ENCODE assay signal across 13 cellular contexts in genomic region chr5:98975682-98976407, GRCh38. TPM values are rescaled to one million over a fixed set of nuclear protein-coding genes. Genes with fewer than 3 reads are reported as not detected.
DNase-seq lines count a peak whose midpoint lies in the region; ATAC-seq and TF ChIP-seq lines count a peak whose summit lies in the region.
"Had no signal": no experiment of that assay in that cellular context is flagged by ENCODE, and none has a peak within 500 bp of the region (broad histone marks: within the 10 kb centered on the region; RNA-seq: fewer than 3 reads in every experiment).

No MANE protein-coding gene starts in this region.

- no peaks in the 10 kb centered on the region for H3K9me3 Mint-ChIP-seq in CD8-positive, alpha-beta T cell
- no peaks in the 10 kb centered on the region for H3K9me3 Mint-ChIP-seq in activated T-helper 1 cell treated with anti-CD3 and anti-CD28 coated beads, Interleukin-12 subunit alpha, Interleukin-12 subunit beta, Interleukin-2, Interleukin-4 antibody, amounts not matched to agents 30 ng/mL and 10 ng/mL and 1 ng/mL, durations not matched to agents 14 hours and 24 hours and 36 hours
- H3K9me3 Mint-ChIP-seq: dendritic cell treated with granulocyte-macrophage colony-stimulating factor and Interleukin-4, amounts not matched to agents 40 ng/mL and 50 ng/mL, for 4 days had no signal

- no peaks in the 10 kb centered on the region for H3K27me3 Mint-ChIP-seq in CD8-positive, alpha-beta T cell (ENCODE audit: low read depth)
- peaks cover 5% of the 10 kb centered on the region for H3K27me3 Mint-ChIP-seq in activated T-helper 1 cell treated with anti-CD3 and anti-CD28 coated beads, Interleukin-12 subunit alpha, Interleukin-12 subunit beta, Interleukin-2, Interleukin-4 antibody, amounts not matched to agents 30 ng/mL and 10 ng/mL and 1 ng/mL, durations not matched to agents 14 hours and 24 hours and 36 hours (ENCODE audit: insufficient read depth)
- H3K27me3 Mint-ChIP-seq: activated naive CD8-positive, alpha-beta T cell; dendritic cell treated with granulocyte-macrophage colony-stimulating factor and Interleukin-4, amounts not matched to agents 40 ng/mL and 50 ng/mL, for 4 days had no signal

- H3K36me3 ChIP-seq in CD8-positive, alpha-beta T cell (ENCODE audit: insufficient read depth, low read length) = no peaks in the 10 kb centered on the region
- no peaks in the 10 kb centered on the region for H3K36me3 ChIP-seq in transverse colon

- TF ChIP-seq EP300 in transverse colon (IDR thresholded peaks at IDR 0.05; ENCODE audit: low read depth) = no peak

- no peak for DNase-seq in CD8-positive, alpha-beta T cell
- no peak for DNase-seq in transverse colon
- DNase-seq in activated T-helper 1 cell treated with anti-CD3 and anti-CD28 coated beads, Interleukin-12 subunit alpha, Interleukin-12 subunit beta, Interleukin-2, Interleukin-4 antibody, amounts not matched to agents 30 ng/mL and 10 ng/mL and 1 ng/mL, durations not matched to agents 14 hours and 24 hours and 36 hours (ENCODE audit: low spot score) = no peak
- DNase-seq in iPS-NIHi7 (ENCODE audit: extremely low spot score) = no peak
- DNase-seq in SIG-M5 treated with dmso at 0.1 percent for 504 hours (lab: John Stamatoyannopoulos, UW; ENCODE audit: unreplicated experiment) = no peak
- DNase-seq: activated CD4-positive, alpha-beta T cell treated with anti-CD3 and anti-CD28 coated beads for 48 hours; glutamatergic neuron; NCI-H526 treated with DMSO at 0.1 percent for 48 hours had no signal

- H3K27ac ChIP-seq in CD8-positive, alpha-beta T cell (ENCODE audit: low read depth, low read length) = no peak overlapping the region
- H3K27ac ChIP-seq in transverse colon = no peak overlapping the region

- intact Hi-C loops in CD8-positive, alpha-beta T cell (cut with DNase I, micrococcal nuclease) = loop anchor here in 1 of 2 experiments (2.0 kb wide), 1 partner anchor 15 kb away; no protein-coding TSS in a partner anchor
- intact Hi-C loops in transverse colon (cut with DNase I; ENCODE audit: low total_unique reads) = no loop called here
- intact Hi-C loops in activated T-helper 1 cell treated with anti-CD3 and anti-CD28 coated beads, Interleukin-12 subunit alpha, Interleukin-12 subunit beta, Interleukin-2, Interleukin-4 antibody, amounts not matched to agents 30 ng/mL and 10 ng/mL and 1 ng/mL, durations not matched to agents 14 hours and 24 hours and 36 hours (cut with micrococcal nuclease) = no loop called here

- no peaks in the 10 kb centered on the region for H3K36me3 Mint-ChIP-seq in CD8-positive, alpha-beta T cell
- H3K36me3 Mint-ChIP-seq in activated T-helper 1 cell treated with anti-CD3 and anti-CD28 coated beads, Interleukin-12 subunit alpha, Interleukin-12 subunit beta, Interleukin-2, Interleukin-4 antibody, amounts not matched to agents 30 ng/mL and 10 ng/mL and 1 ng/mL, durations not matched to agents 14 hours and 24 hours and 36 hours (ENCODE audit: low read depth) = no peaks in the 10 kb centered on the region
- H3K36me3 Mint-ChIP-seq: activated naive CD8-positive, alpha-beta T cell had no signal

- no peak for TF ChIP-seq CTCF in CD8-positive, alpha-beta T cell (IDR thresholded peaks at IDR 0.05)
- TF ChIP-seq CTCF in transverse colon (IDR thresholded peaks at IDR 0.05) = no peak

- 79 to 80% methylated on average over 1 to 4 of the region's 4 CpGs for whole genome bisulfite sequencing in transverse colon (ENCODE audit: low coverage in 1 of 2), 2 donors

- no peak overlapping the region for H3K4me3 ChIP-seq in CD8-positive, alpha-beta T cell (ENCODE audit: low read depth, low read length)
- no peak overlapping the region for H3K4me3 ChIP-seq in transverse colon

- POLR2A ChIA-PET in CD8-positive, alpha-beta T cell (lab: Charles Lee) = no interaction called here

- H3K27me3 ChIP-seq in CD8-positive, alpha-beta T cell (ENCODE audit: insufficient read depth, low read length) = no peaks in the 10 kb centered on the region
- H3K27me3 ChIP-seq in transverse colon = no peaks in the 10 kb centered on the region

- in situ Hi-C loops in transverse colon (cut with MboI; ENCODE audit: low pct_ligation_motif_present in 1 of 4, low pct_unique_long_range_greater_than_20kb in 1 of 4, low sequenced_read_pairs in 3 of 4) = no loop called here

- peaks cover 18% of the 10 kb centered on the region for H3K4me1 Mint-ChIP-seq in CD8-positive, alpha-beta T cell (ENCODE audit: low read depth)
- peaks cover 6% of the 10 kb centered on the region for H3K4me1 Mint-ChIP-seq in activated T-helper 1 cell treated with anti-CD3 and anti-CD28 coated beads, Interleukin-12 subunit alpha, Interleukin-12 subunit beta, Interleukin-2, Interleukin-4 antibody, amounts not matched to agents 30 ng/mL and 10 ng/mL and 1 ng/mL, durations not matched to agents 14 hours and 24 hours and 36 hours (ENCODE audit: low read depth)

- H3K27ac Mint-ChIP-seq in CD8-positive, alpha-beta T cell = no peak overlapping the region
- H3K27ac Mint-ChIP-seq in activated T-helper 1 cell treated with anti-CD3 and anti-CD28 coated beads, Interleukin-12 subunit alpha, Interleukin-12 subunit beta, Interleukin-2, Interleukin-4 antibody, amounts not matched to agents 30 ng/mL and 10 ng/mL and 1 ng/mL, durations not matched to agents 14 hours and 24 hours and 36 hours = no peak overlapping the region
- H3K27ac Mint-ChIP-seq: activated naive CD8-positive, alpha-beta T cell; dendritic cell treated with granulocyte-macrophage colony-stimulating factor and Interleukin-4, amounts not matched to agents 40 ng/mL and 50 ng/mL, for 4 days had no signal

- no peaks in the 10 kb centered on the region for H3K9me3 ChIP-seq in CD8-positive, alpha-beta T cell (ENCODE audit: low read length)
- no peaks in the 10 kb centered on the region for H3K9me3 ChIP-seq in transverse colon

- peaks cover 13% of the 10 kb centered on the region for H3K4me1 ChIP-seq in CD8-positive, alpha-beta T cell (ENCODE audit: insufficient read depth, low read length)
- H3K4me1 ChIP-seq in transverse colon = peaks cover 0 to 4% (median 0%) of the 10 kb centered on the region in 4 donors

- no peak for TF ChIP-seq POLR2A in transverse colon (IDR thresholded peaks at IDR 0.05)

- no peak overlapping the region for H3K4me3 Mint-ChIP-seq in CD8-positive, alpha-beta T cell
- H3K4me3 Mint-ChIP-seq in activated T-helper 1 cell treated with anti-CD3 and anti-CD28 coated beads, Interleukin-12 subunit alpha, Interleukin-12 subunit beta, Interleukin-2, Interleukin-4 antibody, amounts not matched to agents 30 ng/mL and 10 ng/mL and 1 ng/mL, durations not matched to agents 14 hours and 24 hours and 36 hours = no peak overlapping the region
- H3K4me3 Mint-ChIP-seq: activated naive CD8-positive, alpha-beta T cell; dendritic cell treated with granulocyte-macrophage colony-stimulating factor and Interleukin-4, amounts not matched to agents 40 ng/mL and 50 ng/mL, for 4 days had no signal

- CTCF ChIA-PET in CD8-positive, alpha-beta T cell (lab: Charles Lee) = no interaction called here

- ATAC-seq in CD8-positive, alpha-beta T cell = peak; percentile 57
- ATAC-seq in GM19397 (IDR thresholded peaks at IDR 0.05; ENCODE audit: unreplicated experiment) (peak; percentile 90), HG02870 (IDR thresholded peaks at IDR 0.05; ENCODE audit: unreplicated experiment) (peak; percentile 79), HG03575 (IDR thresholded peaks at IDR 0.05; ENCODE audit: extremely low read depth, insufficient number of reproducible peaks, low FRiP score, unreplicated experiment) (peak; percentile 86)

RNA-seq across cellular contexts. Expression of gene CHD1, which starts 47.0 kb away (rescaled TPM):
- total RNA-seq in CD8-positive, alpha-beta T cell = 100 to 1,000 TPM; 319 to 327 TPM
- 10 to 100 TPM; 45.6 to 95.7 (median 53.0) TPM for total RNA-seq in transverse colon
- total RNA-seq in activated T-helper 1 cell treated with anti-CD3 and anti-CD28 coated beads, Interleukin-12 subunit alpha, Interleukin-12 subunit beta, Interleukin-2, Interleukin-4 antibody, amounts not matched to agents 30 ng/mL and 10 ng/mL and 1 ng/mL, durations not matched to agents 14 hours and 24 hours and 36 hours = 83.0 and 83.3 TPM in 2 replicates
